In the genomic region with DNA sequence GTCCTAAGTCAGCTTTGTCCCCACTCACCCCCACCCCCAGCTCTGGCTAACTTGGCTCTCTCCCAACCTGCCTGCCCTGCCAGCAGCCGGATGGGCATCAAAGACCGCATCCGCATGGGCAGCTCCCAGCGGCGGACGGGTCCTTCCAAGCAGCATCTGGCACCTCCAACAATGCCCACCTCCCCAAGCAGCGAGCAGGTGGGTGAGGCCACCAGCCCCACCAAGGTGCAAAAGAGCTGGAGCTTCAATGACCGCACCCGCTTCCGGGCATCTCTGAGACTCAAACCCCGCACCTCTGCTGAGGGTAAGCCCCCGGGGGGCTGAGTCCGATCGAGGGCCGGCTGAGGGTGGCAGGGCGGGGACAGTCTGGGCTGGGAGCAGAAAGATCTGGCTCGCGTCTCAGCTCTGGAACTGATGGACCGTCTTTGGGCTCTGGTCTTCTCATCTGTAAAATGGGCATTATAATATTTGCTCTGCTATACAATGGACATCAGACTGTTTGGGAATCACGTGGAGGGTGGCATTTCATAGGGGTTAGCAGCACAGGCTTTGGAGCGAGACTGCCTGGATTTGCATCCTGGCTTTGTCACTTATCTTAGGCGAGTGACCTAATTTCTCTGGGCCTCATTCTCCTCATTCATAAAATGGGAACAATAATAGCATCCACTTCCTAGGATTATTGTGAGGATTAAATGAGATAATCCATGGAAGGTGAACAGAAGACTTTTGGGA, we compare ENCODE assay signal across 22 cellular contexts. TPM values are rescaled to one million over a fixed set of nuclear protein-coding genes. Genes with fewer than 3 reads are reported as not detected.
"Had no signal": no experiment of that assay in that cellular context is flagged by ENCODE, and none has a peak within 500 bp of the region (broad histone marks: within the 10 kb centered on the region; RNA-seq: fewer than 3 reads in every experiment).

No MANE protein-coding gene starts in this region.

- H3K9ac ChIP-seq: KMS-11, SK-N-SH had no signal

- H3K4me2 ChIP-seq: KMS-11, SK-N-SH had no signal

- FAIRE-seq: RCC 7860 had no signal

- DNase-seq: IMR-90, Kasumi-1, MM.1S, NCI-H1092 treated with DMSO at 0.1 percent for 48 hours, NCI-H1436, NCI-H187, NCI-H2029, NCI-H2081 treated with DMSO at 0.1 percent for 48 hours, NCI-H2171, NCI-H226, NCI-H446, NCI-H510A, NCI-H524 treated with DMSO at 0.1 percent for 48 hours, NCI-H69, NCI-H774, RPMI8226, SHP77, SK-N-SH, SW 1271 had no signal

- H3K9me3 ChIP-seq: SK-N-SH had no signal

- H3K27ac ChIP-seq: KMS-11 had no signal

RNA-seq across cellular contexts. Expression of a gene that starts 47.6 kb away (rescaled TPM):
- total RNA-seq: IMR-90, M059J had no signal
